In genomic region chr7:148337166-148337565, GRCh38 we compare ENCODE assay signal across 36 cellular contexts.
DNase-seq lines count a peak whose midpoint lies in the region; ATAC-seq and TF ChIP-seq lines count a peak whose summit lies in the region.
"Had no signal": no experiment of that assay in that cellular context is flagged by ENCODE, and none has a peak within 500 bp of the region (broad histone marks: within the 10 kb centered on the region; RNA-seq: fewer than 3 reads in every experiment).

No MANE protein-coding gene starts in this region.

- no peak overlapping the region for H3K4me2 ChIP-seq in DND-41 (ENCODE audit: insufficient read depth, low read length)
- H3K4me2 ChIP-seq: A549 had no signal

- WGBS in mesodermal cell (ENCODE audit: insufficient coverage in 2 of 2), 2 experiments: 42 to 44% methylated on average over 7 to 8 of the region's 8 CpGs
- 35 to 76% methylated on average over 8 of the region's 8 CpGs for WGBS in sigmoid colon, 2 donors

- DNase-seq in DND-41 (no peak), epithelial cell of prostate (ENCODE audit: low read depth, low spot score) (no peak), sigmoid colon (no peak), dedifferentiated amniotic fluid mesenchymal stem cell (ENCODE audit: extremely low spot score) (no peak)
- no peak for DNase-seq in naive thymus-derived CD8-positive, alpha-beta T cell
- no peak for DNase-seq in activated CD8-positive, alpha-beta T cell treated with anti-CD3 and anti-CD28 coated beads, Interleukin-2, amount 10 ng/mL, durations not matched to agents 7 days and 5 days
- DNase-seq: activated CD4-positive, alpha-beta T cell treated with anti-CD3 and anti-CD28 coated beads, Interleukin-2, amount 10 ng/mL, durations not matched to agents 24 days and 14 days; activated gamma-delta T cell; activated naive CD8-positive, alpha-beta T cell treated with anti-CD3 and anti-CD28 coated beads, Interleukin-2, amount 10 ng/mL, durations not matched to agents 7 days and 5 days; activated T-cell treated with anti-CD3 and anti-CD28 coated beads, Interleukin-2, amount 50 U/mL, for 4 hours; aorta; CD4-positive, CD25-positive, alpha-beta regulatory T cell; central memory CD4-positive, alpha-beta T cell; cortex of kidney; DMS79 treated with DMSO at 0.1 percent for 48 hours; effector memory CD8-positive, alpha-beta T cell; IMR-90; left cardiac atrium; MV-4-11; NCI-H1436 treated with DMSO at 0.1 percent for 48 hours; NCI-H2107; NCI-H345; NCI-H69; posterior cingulate gyrus; stimulated activated CD4-positive, alpha-beta T cell treated with anti-CD3 and anti-CD28 coated beads, Interleukin-2, amount 100 ng/mL, for 48 hours; stimulated activated naive CD8-positive, alpha-beta T cell treated with anti-CD3 and anti-CD28 coated beads, Interleukin-15, amount 100 ng/mL, for 72 hours had no signal

- H3K9ac ChIP-seq in DND-41 (ENCODE audit: low read depth, low read length) (no peak overlapping the region), HUES6 (ENCODE audit: low read length) (peak overlapping the region; percentile 80)

- no peak overlapping the region for H3K4me3 ChIP-seq in DND-41 (ENCODE audit: low read depth in 1 of 2, low read length in 2 of 2)
- peak overlapping the region; percentile 34; the same call in 1 of the 2 replicates for H3K4me3 ChIP-seq in HUES6 (ENCODE audit: low read depth, low read length)
- H3K4me3 ChIP-seq in mesodermal cell (ENCODE audit: extremely low read depth, insufficient read depth, low read length, poor library complexity, severe bottlenecking): no peak overlapping the region
- H3K4me3 ChIP-seq in sigmoid colon: no peak overlapping the region
- H3K4me3 ChIP-seq: A549, HAP-1, right atrium auricular region, thoracic aorta, vagina had no signal

- no peaks in the 10 kb centered on the region for H4K20me1 ChIP-seq in DND-41 (ENCODE audit: insufficient read depth, low read length)

- TF ChIP-seq CTCF in DND-41 (IDR thresholded peaks at IDR 0.05; ENCODE audit: borderline replicate concordance, extremely low read depth, low read length, poor library complexity, severe bottlenecking) (no peak), sigmoid colon (IDR thresholded peaks at IDR 0.05) (no peak)

- TF ChIP-seq EP300 in sigmoid colon (IDR thresholded peaks at IDR 0.05): no peak

- no peak overlapping the region for H3K4me3 Mint-ChIP-seq in naive thymus-derived CD8-positive, alpha-beta T cell
- no peak overlapping the region for H3K4me3 Mint-ChIP-seq in activated CD8-positive, alpha-beta T cell treated with anti-CD3 and anti-CD28 coated beads, Interleukin-2, amount 10 ng/mL, durations not matched to agents 7 days and 5 days
- H3K4me3 Mint-ChIP-seq: activated CD4-positive, alpha-beta T cell treated with anti-CD3 and anti-CD28 coated beads, Interleukin-2, amount 10 ng/mL, durations not matched to agents 24 days and 14 days; activated naive CD8-positive, alpha-beta T cell treated with anti-CD3 and anti-CD28 coated beads, Interleukin-2, amount 10 ng/mL, durations not matched to agents 7 days and 5 days; activated T-cell treated with anti-CD3 and anti-CD28 coated beads, Interleukin-2, amount 50 U/mL, for 4 hours; CD4-positive, CD25-positive, alpha-beta regulatory T cell; effector memory CD8-positive, alpha-beta T cell; stimulated activated naive CD8-positive, alpha-beta T cell treated with anti-CD3 and anti-CD28 coated beads, Interleukin-15, amount 100 ng/mL, for 72 hours had no signal

- intact Hi-C loops in sigmoid colon (cut with DNase I): no loop called here

- no peak overlapping the region for H3K27ac Mint-ChIP-seq in naive thymus-derived CD8-positive, alpha-beta T cell
- H3K27ac Mint-ChIP-seq in activated CD8-positive, alpha-beta T cell treated with anti-CD3 and anti-CD28 coated beads, Interleukin-2, amount 10 ng/mL, durations not matched to agents 7 days and 5 days: no peak overlapping the region
- H3K27ac Mint-ChIP-seq: activated CD4-positive, alpha-beta T cell treated with anti-CD3 and anti-CD28 coated beads, Interleukin-2, amount 10 ng/mL, durations not matched to agents 24 days and 14 days; activated naive CD8-positive, alpha-beta T cell treated with anti-CD3 and anti-CD28 coated beads, Interleukin-2, amount 10 ng/mL, durations not matched to agents 7 days and 5 days; CD4-positive, CD25-positive, alpha-beta regulatory T cell; effector memory CD8-positive, alpha-beta T cell; stimulated activated naive CD8-positive, alpha-beta T cell treated with anti-CD3 and anti-CD28 coated beads, Interleukin-15, amount 100 ng/mL, for 72 hours had no signal

- H3K27ac ChIP-seq in DND-41 (ENCODE audit: low read length) (no peak overlapping the region), HUES6 (ENCODE audit: low read depth, low read length) (no peak overlapping the region; the same call in 1 of the 2 replicates), epithelial cell of prostate (peak overlapping the region; percentile 75), mesodermal cell (ENCODE audit: low read depth, low read length, severe bottlenecking) (peak overlapping the region; percentile 58), sigmoid colon (no peak overlapping the region)
- H3K27ac ChIP-seq: A549, right atrium auricular region, thoracic aorta, vagina, VCaP had no signal

- H3K9me3 ChIP-seq in DND-41 (ENCODE audit: insufficient read depth, low read length, severe bottlenecking) (no peaks in the 10 kb centered on the region), HUES6 (ENCODE audit: control insufficient read depth, insufficient read depth, low read depth, low read length) (no peaks in the 10 kb centered on the region), mesodermal cell (ENCODE audit: control insufficient read depth, low read length) (no peaks in the 10 kb centered on the region), sigmoid colon (no peaks in the 10 kb centered on the region)
- H3K9me3 ChIP-seq: A549, HAP-1, right atrium auricular region, thoracic aorta, vagina had no signal

- peak overlapping the region; percentile 13; the same call in 1 of the 2 replicates for H2AFZ ChIP-seq in DND-41 (ENCODE audit: low read depth, low read length)

- H3K27me3 Mint-ChIP-seq in naive thymus-derived CD8-positive, alpha-beta T cell: peaks cover 38 to 98% (median 52%) of the 10 kb centered on the region in 5 donors
- H3K27me3 Mint-ChIP-seq in activated CD8-positive, alpha-beta T cell treated with anti-CD3 and anti-CD28 coated beads, Interleukin-2, amount 10 ng/mL, durations not matched to agents 7 days and 5 days (ENCODE audit: low read depth): peaks cover 54% of the 10 kb centered on the region

- H3K27me3 ChIP-seq in DND-41 (ENCODE audit: insufficient read depth, low read length, poor library complexity) (peaks cover 62% of the 10 kb centered on the region), HUES6 (ENCODE audit: control insufficient read depth, insufficient read depth, low read length) (no peaks in the 10 kb centered on the region), sigmoid colon (peaks cover 8 to 66% (median 49%) of the 10 kb centered on the region in 3 donors)
- H3K27me3 ChIP-seq: vagina had no signal

- no peak for TF ChIP-seq POLR2A in sigmoid colon (IDR thresholded peaks at IDR 0.05)

- H3K36me3 ChIP-seq in DND-41 (ENCODE audit: insufficient read depth, low read length): no peaks in the 10 kb centered on the region
- peaks cover 12% of the 10 kb centered on the region; the same call in 1 of the 2 replicates for H3K36me3 ChIP-seq in HUES6 (ENCODE audit: control insufficient read depth, insufficient read depth, low read length)
- no peaks in the 10 kb centered on the region for H3K36me3 ChIP-seq in mesodermal cell (ENCODE audit: control insufficient read depth, insufficient read depth, low read length)
- no peaks in the 10 kb centered on the region for H3K36me3 ChIP-seq in sigmoid colon
- H3K36me3 ChIP-seq: HAP-1, right atrium auricular region, thoracic aorta, vagina had no signal

- H3K9me3 Mint-ChIP-seq in naive thymus-derived CD8-positive, alpha-beta T cell: peaks cover 0 to 1% (median 0%) of the 10 kb centered on the region in 9 donors
- no peaks in the 10 kb centered on the region for H3K9me3 Mint-ChIP-seq in activated CD8-positive, alpha-beta T cell treated with anti-CD3 and anti-CD28 coated beads, Interleukin-2, amount 10 ng/mL, durations not matched to agents 7 days and 5 days (ENCODE audit: insufficient read depth)
- H3K9me3 Mint-ChIP-seq: activated CD4-positive, alpha-beta T cell treated with anti-CD3 and anti-CD28 coated beads, Interleukin-2, amount 10 ng/mL, durations not matched to agents 24 days and 14 days; activated naive CD8-positive, alpha-beta T cell treated with anti-CD3 and anti-CD28 coated beads, Interleukin-2, amount 10 ng/mL, durations not matched to agents 7 days and 5 days; activated T-cell treated with anti-CD3 and anti-CD28 coated beads, Interleukin-2, amount 50 U/mL, for 4 hours; CD4-positive, CD25-positive, alpha-beta regulatory T cell; effector memory CD8-positive, alpha-beta T cell; stimulated activated naive CD8-positive, alpha-beta T cell treated with anti-CD3 and anti-CD28 coated beads, Interleukin-15, amount 100 ng/mL, for 72 hours had no signal

- CTCF ChIA-PET in activated CD8-positive, alpha-beta T cell treated with anti-CD3 and anti-CD28 coated beads, Interleukin-2, amount 10 ng/mL, durations not matched to agents 7 days and 5 days (lab: Charles Lee): no interaction called here

- ATAC-seq in DND-41 (ENCODE audit: insufficient read depth, low read depth): no peak
- ATAC-seq in naive thymus-derived CD8-positive, alpha-beta T cell: no peak
- no peak for ATAC-seq in activated CD8-positive, alpha-beta T cell treated with anti-CD3 and anti-CD28 coated beads, Interleukin-2, amount 10 ng/mL, durations not matched to agents 7 days and 5 days
- ATAC-seq: A549; activated T-cell treated with anti-CD3 and anti-CD28 coated beads, Interleukin-2, amount 50 U/mL, for 4 hours; effector memory CD8-positive, alpha-beta T cell; esophagus mucosa; left cardiac atrium; Right ventricle myocardium inferior; stimulated activated naive CD8-positive, alpha-beta T cell treated with anti-CD3 and anti-CD28 coated beads, Interleukin-15, amount 100 ng/mL, for 72 hours had no signal

- H3K79me2 ChIP-seq in DND-41 (ENCODE audit: insufficient read depth, low read length): no peaks in the 10 kb centered on the region

- H3K36me3 Mint-ChIP-seq in naive thymus-derived CD8-positive, alpha-beta T cell: no peaks in the 10 kb centered on the region
- H3K36me3 Mint-ChIP-seq in activated CD8-positive, alpha-beta T cell treated with anti-CD3 and anti-CD28 coated beads, Interleukin-2, amount 10 ng/mL, durations not matched to agents 7 days and 5 days (ENCODE audit: low read depth): no peaks in the 10 kb centered on the region
- H3K36me3 Mint-ChIP-seq: activated naive CD8-positive, alpha-beta T cell treated with anti-CD3 and anti-CD28 coated beads, Interleukin-2, amount 10 ng/mL, durations not matched to agents 7 days and 5 days; CD4-positive, CD25-positive, alpha-beta regulatory T cell had no signal

- POLR2A ChIA-PET in naive thymus-derived CD8-positive, alpha-beta T cell (lab: Charles Lee): no interaction called here
- POLR2A ChIA-PET in activated CD8-positive, alpha-beta T cell treated with anti-CD3 and anti-CD28 coated beads, Interleukin-2, amount 10 ng/mL, durations not matched to agents 7 days and 5 days (lab: Charles Lee): no interaction called here

- peaks cover 4 to 20% (median 14%) of the 10 kb centered on the region in 4 donors for H3K4me1 Mint-ChIP-seq in naive thymus-derived CD8-positive, alpha-beta T cell
- peaks cover 4% of the 10 kb centered on the region for H3K4me1 Mint-ChIP-seq in activated CD8-positive, alpha-beta T cell treated with anti-CD3 and anti-CD28 coated beads, Interleukin-2, amount 10 ng/mL, durations not matched to agents 7 days and 5 days (ENCODE audit: low read depth)

- H3K4me1 ChIP-seq in DND-41 (ENCODE audit: insufficient read depth, low read length) (no peaks in the 10 kb centered on the region), HUES6 (ENCODE audit: control insufficient read depth, insufficient read depth, low read length) (peaks cover 61% of the 10 kb centered on the region), mesodermal cell (ENCODE audit: control insufficient read depth, insufficient read depth, low read length, poor library complexity, severe bottlenecking) (peaks cover 60% of the 10 kb centered on the region), sigmoid colon (peaks cover 0 to 15% (median 10%) of the 10 kb centered on the region in 4 donors)

Comparison
In these comparisons a context has a peak if more than half of its experiments do, and no peak if none do; other contexts are left out.
1. H3K27ac ChIP-seq: peak in epithelial cell of prostate (single experiment) and mesodermal cell (single experiment); none in DND-41 (single experiment), HUES6 (single experiment) and sigmoid colon (0 of 4).